In genomic region chr13:43933378-43933777, GRCh38 we compare ENCODE assay signal across 1 cellular context.
TF ChIP-seq lines count a peak whose summit lies in the region.

No MANE protein-coding gene starts in this region.

TF ChIP-seq in SK-N-SH, 30 proteins besides CTCF, POLR2A, EP300 and RAD21 (continued from another document):
- TF ChIP-seq USF2 (IDR thresholded peaks at IDR 0.05; ENCODE audit: borderline replicate concordance, low read depth, low read length) = no peak
- TF ChIP-seq MXI1 (IDR thresholded peaks at IDR 0.05; ENCODE audit: low read depth, low read length) = no peak
- no peak for TF ChIP-seq ELF1 (IDR thresholded peaks at IDR 0.05)
- TF ChIP-seq YY1 (IDR thresholded peaks at IDR 0.05; ENCODE audit: low read depth) = no peak
- no peak for TF ChIP-seq USF1 (IDR thresholded peaks at IDR 0.05; ENCODE audit: borderline replicate concordance, low read depth)
- no peak for TF ChIP-seq CHD2 (IDR thresholded peaks at IDR 0.05; ENCODE audit: low read length, partially characterized antibody)
- no peak for TF ChIP-seq MAX (IDR thresholded peaks at IDR 0.05; ENCODE audit: low read depth)
- no peak for TF ChIP-seq FOXJ3 (CRISPR knock-in tag; IDR thresholded peaks at IDR 0.05)
- no peak for TF ChIP-seq TCF12 (IDR thresholded peaks at IDR 0.05)
- no peak for TF ChIP-seq RXRA (IDR thresholded peaks at IDR 0.05; ENCODE audit: borderline replicate concordance, low read depth)
TF ChIP-seq in SK-N-SH: peak in this region for 0.
